Comparison of ENCODE assay signal across 14 cellular contexts in the genomic region with DNA sequence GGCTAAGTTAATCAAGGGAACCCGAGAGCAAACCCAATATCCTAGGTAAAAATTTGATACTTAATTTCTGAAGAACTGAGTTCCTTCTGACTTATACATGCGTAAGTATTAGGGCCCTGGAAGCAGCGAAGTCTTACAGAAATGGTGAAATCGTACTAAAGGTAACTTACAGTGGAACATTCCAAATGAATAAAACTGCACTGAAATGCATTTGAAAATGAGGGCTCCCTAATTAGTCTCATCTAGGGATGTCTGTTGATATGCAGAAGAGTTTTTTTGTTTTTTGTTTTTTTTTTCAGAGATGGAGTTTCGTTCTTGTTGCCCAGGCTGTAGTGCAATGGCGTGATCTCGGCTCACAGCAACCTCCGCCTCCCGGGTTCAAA. TPM values are rescaled to one million over a fixed set of nuclear protein-coding genes. Genes with fewer than 3 reads are reported as not detected.
DNase-seq lines count a peak whose midpoint lies in the region; ATAC-seq, FAIRE-seq and TF ChIP-seq lines count a peak whose summit lies in the region.
"Had no signal": no experiment of that assay in that cellular context is flagged by ENCODE, and none has a peak within 500 bp of the region (broad histone marks: within the 10 kb centered on the region; RNA-seq: fewer than 3 reads in every experiment).

No MANE protein-coding gene starts in this region.

- H3K9me2 ChIP-seq in MM.1S (replicated peaks; ENCODE audit: insufficient read depth, low read length), result no peaks in the 10 kb centered on the region

- SMC1A ChIA-PET in GM12878 (lab: Charles Lee; ENCODE audit: uncharacterized antibody, unreplicated experiment), result interaction anchor here (0.8 to 3.9 kb wide), 7 partner anchors 11 to 211 kb away, joined by 3 to 27 read pairs (median 4); partner anchors contain the start of genes ANP32B and NANS

- H3K4me1 ChIP-seq in MM.1S (ENCODE audit: low read length) (peaks cover 5% of the 10 kb centered on the region), GM12878 (ENCODE audit: control insufficient read depth, insufficient read depth, low read length) (peaks cover 6% of the 10 kb centered on the region; the same call in 1 of the 2 replicates), left lung (peaks cover 0 to 15% of the 10 kb centered on the region in 2 donors)

- H3K4me3 Mint-ChIP-seq in activated naive CD4-positive, alpha-beta T cell treated with anti-CD3 and anti-CD28 coated beads for 36 hours, result peak overlapping the region; percentile 84
- H3K4me3 Mint-ChIP-seq in stimulated activated naive B cell treated with anti-CD40 and anti-IgM and Interleukin-4, amounts not matched to agents 10 μg/mL and 1 μg/mL and 100 μg/mL, for 72 hours, result peak overlapping the region; percentile 79 to 81

- no peak for TF ChIP-seq CTCF in MM.1S (IDR thresholded peaks at IDR 0.05; ENCODE audit: low read length)
- TF ChIP-seq CTCF in GM12878 (IDR thresholded peaks at IDR 0.05 in 2 of 3, conservative IDR thresholded peaks at IDR 0.05 in 1 of 3; ENCODE audit: control insufficient read depth in 2 of 3, extremely low read depth in 1 of 3, insufficient read depth in 1 of 3, low read depth in 3 of 3, low read length in 3 of 3), result no peak
- no peak for TF ChIP-seq CTCF in left lung (IDR thresholded peaks at IDR 0.05)

- H3K9me3 ChIP-seq in MM.1S (replicated peaks; ENCODE audit: insufficient read depth, low read length), result no peaks in the 10 kb centered on the region
- H3K9me3 ChIP-seq in GM12878 (replicated peaks; ENCODE audit: control insufficient read depth, insufficient read depth, low read length), result peaks cover 5% of the 10 kb centered on the region; the same call in 2 of the 3 replicates
- H3K9me3 ChIP-seq in left lung, result no peaks in the 10 kb centered on the region

- H3K27ac Mint-ChIP-seq in activated naive CD4-positive, alpha-beta T cell treated with anti-CD3 and anti-CD28 coated beads for 36 hours, result peak overlapping the region; percentile 90
- peak overlapping the region; percentile 97 for H3K27ac Mint-ChIP-seq in stimulated activated naive B cell treated with anti-CD40 and anti-IgM and Interleukin-4, amounts not matched to agents 10 μg/mL and 1 μg/mL and 100 μg/mL, for 72 hours
- H3K27ac Mint-ChIP-seq: progenitor cell of endocrine pancreas had no signal

- H3K9me3 Mint-ChIP-seq in activated naive CD4-positive, alpha-beta T cell treated with anti-CD3 and anti-CD28 coated beads for 36 hours, result no peaks in the 10 kb centered on the region
- H3K9me3 Mint-ChIP-seq in stimulated activated naive B cell treated with anti-CD40 and anti-IgM and Interleukin-4, amounts not matched to agents 10 μg/mL and 1 μg/mL and 100 μg/mL, for 72 hours, result peaks cover 7% of the 10 kb centered on the region in 2 donors

- no peak for TF ChIP-seq RAD21 in GM12878 (IDR thresholded peaks at IDR 0.05; ENCODE audit: insufficient read depth, low read depth, low read length)

- RAD21 ChIA-PET in GM12878 (lab: Charles Lee; ENCODE audit: unreplicated experiment), result interaction anchor here (0.8 to 1.3 kb wide), 3 partner anchors 10 to 217 kb away, joined by 3 to 9 read pairs (median 3); partner anchors contain the start of gene NANS

- peaks cover 42% of the 10 kb centered on the region for H3K4me1 Mint-ChIP-seq in activated naive CD4-positive, alpha-beta T cell treated with anti-CD3 and anti-CD28 coated beads for 36 hours (ENCODE audit: low read depth)
- peaks cover 16 to 40% of the 10 kb centered on the region in 2 donors for H3K4me1 Mint-ChIP-seq in stimulated activated naive B cell treated with anti-CD40 and anti-IgM and Interleukin-4, amounts not matched to agents 10 μg/mL and 1 μg/mL and 100 μg/mL, for 72 hours

- H3K4me3 ChIP-seq in MM.1S (ENCODE audit: low read length) (peak overlapping the region; percentile 61), GM12878 (peak overlapping the region; percentile 58), left lung (peak overlapping the region in 1 of 2 donors; percentile 8)

- no TSS peak for BruUV-seq in GM12878 (replicated peaks; lab: Mats Ljungman, UMichigan)

- no peaks in the 10 kb centered on the region for H3K36me3 ChIP-seq in MM.1S (replicated peaks; ENCODE audit: insufficient read depth, low read length)
- no peaks in the 10 kb centered on the region; a peak in 1 of 4 replicates for H3K36me3 ChIP-seq in GM12878 (ENCODE audit: control insufficient read depth in 2 of 2, insufficient read depth in 2 of 2, low read length in 1 of 2)
- no peaks in the 10 kb centered on the region for H3K36me3 ChIP-seq in left lung

- H3K36me3 Mint-ChIP-seq in activated naive CD4-positive, alpha-beta T cell treated with anti-CD3 and anti-CD28 coated beads for 36 hours (ENCODE audit: low read depth), result peaks cover 26% of the 10 kb centered on the region
- peaks cover 25 to 44% of the 10 kb centered on the region in 2 donors for H3K36me3 Mint-ChIP-seq in stimulated activated naive B cell treated with anti-CD40 and anti-IgM and Interleukin-4, amounts not matched to agents 10 μg/mL and 1 μg/mL and 100 μg/mL, for 72 hours

- POLR2A ChIA-PET in GM12878 (lab: Charles Lee), result interaction anchor here (0.6 to 2.3 kb wide), 10 partner anchors 8 to 351 kb away, joined by 3 to 16 read pairs (median 4); partner anchors contain the start of gene NANS

- no peak overlapping the region for H2AFZ ChIP-seq in MM.1S (ENCODE audit: low read length)
- no peak overlapping the region for H2AFZ ChIP-seq in GM12878 (ENCODE audit: control insufficient read depth, low read depth, low read length)

- no peak for DNase-seq in activated naive CD4-positive, alpha-beta T cell treated with anti-CD3 and anti-CD28 coated beads for 36 hours
- no peak for DNase-seq in activated naive CD4-positive, alpha-beta T cell (lab: John Stamatoyannopoulos, UW)
- no peak for DNase-seq in MM.1S
- no peak for DNase-seq in GM12878 (ENCODE audit: low read depth, low spot score)
- DNase-seq in stimulated activated naive B cell treated with anti-CD40 and anti-IgM and Interleukin-4, amounts not matched to agents 10 μg/mL and 1 μg/mL and 100 μg/mL, for 72 hours, result no peak
- DNase-seq in left lung, result no peak
- DNase-seq: activated CD8-positive, alpha-beta memory T cell treated with anti-CD3 and anti-CD28 coated beads, Interleukin-2, amount 50 U/mL, for 4 hours; dorsolateral prefrontal cortex; midbrain; NCI-H1105 had no signal

- H4K20me1 ChIP-seq in MM.1S (ENCODE audit: insufficient read depth, low read length), result no peaks in the 10 kb centered on the region
- no peaks in the 10 kb centered on the region for H4K20me1 ChIP-seq in GM12878 (ENCODE audit: control insufficient read depth, insufficient read depth)

- H3K79me2 ChIP-seq in MM.1S (ENCODE audit: low read length), result peaks cover 27% of the 10 kb centered on the region
- H3K79me2 ChIP-seq in GM12878 (ENCODE audit: control insufficient read depth, insufficient read depth, low read length), result peaks cover 49% of the 10 kb centered on the region

- intact Hi-C loops in activated naive CD4-positive, alpha-beta T cell treated with anti-CD3 and anti-CD28 coated beads for 36 hours (cut with micrococcal nuclease), result no loop called here
- intact Hi-C loops in GM12878 (cut with micrococcal nuclease; ENCODE audit: unreplicated experiment), result no loop called here
- intact Hi-C loops in left lung (cut with DNase I), result no loop called here

- peak overlapping the region; percentile 66; the same call in 1 of the 2 replicates for H3K9ac ChIP-seq in MM.1S (ENCODE audit: low read length)
- H3K9ac ChIP-seq in GM12878 (ENCODE audit: control insufficient read depth, insufficient read depth, low read length), result peak overlapping the region; percentile 77

- H3K4me2 ChIP-seq in MM.1S (ENCODE audit: low read depth, low read length), result peak overlapping the region; percentile 51
- peak overlapping the region; percentile 68 for H3K4me2 ChIP-seq in GM12878 (ENCODE audit: control insufficient read depth, insufficient read depth)

- CTCF ChIA-PET in activated naive CD4-positive, alpha-beta T cell treated with anti-CD3 and anti-CD28 coated beads for 36 hours (lab: Charles Lee), result interaction anchor here (1.0 to 4.3 kb wide), 7 partner anchors 8 to 123 kb away, joined by 3 to 39 read pairs (median 13); partner anchors contain the start of gene NANS
- CTCF ChIA-PET in GM12878 (lab: Yijun Ruan, JAX), result interaction anchor here (0.6 to 4.5 kb wide), 9 partner anchors 8 to 353 kb away, joined by 3 to 29 read pairs (median 5); partner anchors contain the start of genes NANS and TRMO

- no peaks in the 10 kb centered on the region for H3F3A ChIP-seq in MM.1S (ENCODE audit: insufficient read depth, low read length)

- H3K27ac ChIP-seq in MM.1S (ENCODE audit: low read length) (no peak overlapping the region), GM12878 (ENCODE audit: control insufficient read depth, insufficient read depth) (peak overlapping the region; percentile 88), left lung (no peak overlapping the region)
- H3K27ac ChIP-seq: dorsolateral prefrontal cortex, RWPE1 had no signal

- no peaks in the 10 kb centered on the region for H3K27me3 ChIP-seq in MM.1S (replicated peaks; ENCODE audit: insufficient read depth, low read length)
- H3K27me3 ChIP-seq in GM12878 (replicated peaks in 1 of 2; ENCODE audit: control insufficient read depth in 2 of 2, insufficient read depth in 2 of 2, low read length in 1 of 2), result no peaks in the 10 kb centered on the region
- H3K27me3 ChIP-seq in left lung, result no peaks in the 10 kb centered on the region
- H3K27me3 ChIP-seq: dorsolateral prefrontal cortex had no signal

- no peak for FAIRE-seq in GM12878 (lab: Jason Lieb, UNC)

- TF ChIP-seq EP300 in GM12878 (IDR thresholded peaks at IDR 0.05; ENCODE audit: borderline replicate concordance in 1 of 2, control insufficient read depth in 1 of 2, low read depth in 2 of 2, low read length in 2 of 2), result no peak

- no peak for TF ChIP-seq POLR2A in GM12878 (IDR thresholded peaks at IDR 0.05; ENCODE audit: low read depth, low read length)

- H3K27me3 Mint-ChIP-seq in activated naive CD4-positive, alpha-beta T cell treated with anti-CD3 and anti-CD28 coated beads for 36 hours (ENCODE audit: low read depth), result no peaks in the 10 kb centered on the region
- no peaks in the 10 kb centered on the region for H3K27me3 Mint-ChIP-seq in stimulated activated naive B cell treated with anti-CD40 and anti-IgM and Interleukin-4, amounts not matched to agents 10 μg/mL and 1 μg/mL and 100 μg/mL, for 72 hours
- H3K27me3 Mint-ChIP-seq: progenitor cell of endocrine pancreas had no signal

- no peak for ATAC-seq in GM12878
- no peak for ATAC-seq in stimulated activated naive B cell treated with anti-CD40 and anti-IgM and Interleukin-4, amounts not matched to agents 10 μg/mL and 1 μg/mL and 100 μg/mL, for 72 hours (replicated peaks)
- ATAC-seq in left lung, result no peak
- ATAC-seq in GM21423 (IDR thresholded peaks at IDR 0.05; ENCODE audit: unreplicated experiment), result no peak
- ATAC-seq in HG02840 (IDR thresholded peaks at IDR 0.05; ENCODE audit: low FRiP score, unreplicated experiment), result no peak

- in situ Hi-C loops in GM12878 (cut with MboI), result no loop called here

- 29% methylated on average over 9 of the region's 9 CpGs for WGBS in GM12878 (ENCODE audit: insufficient coverage, insufficient replicate concordance, low lambda C conversion rate, missing lambda C conversion rate)

RNA-seq across cellular contexts. Expression of gene NANS, which starts 10.4 kb away (rescaled TPM):
- total RNA-seq in activated naive CD4-positive, alpha-beta T cell treated with anti-CD3 and anti-CD28 coated beads for 36 hours, result 10 to 100 TPM; 46.1 to 51.0 TPM
- 28.4 and 33.0 TPM in 2 replicates for total RNA-seq in GM12878 (2013; cell fraction: nucleolus; rRNA removed)
- total RNA-seq in GM12878 (2014; rRNA removed) (64.8 and 68.3 TPM in 2 replicates), GM12878 (2014; rRNA removed; fragmentation: Illumina TruSeq; extraction: Trizol) (52.3 and 55.5 TPM in 2 replicates), GM12878 (2021) (47.8 and 49.1 TPM in 2 replicates), left lung (10 to 100 TPM; 51.8 to 72.0 TPM)
- polyA plus RNA-seq in GM12878 (2011; ENCODE audit: low read depth), result 55.9 TPM
- polyA plus RNA-seq in GM12878 (2011; rRNA removed) (37.9 and 44.6 TPM in 2 replicates), GM12878 (2014; fragmentation: Illumina TruSeq; extraction: Trizol) (47.8 and 48.8 TPM in 2 replicates), GM12878 (2014; fragmentation: Nextera tagmentation; extraction: Ambion mirVana) (10 to 100 TPM; 21.0 to 26.1 TPM), GM12878 (2014; rRNA removed) (55.6 and 56.5 TPM in 2 replicates), GM12878 (2016; fragmentation: Nextera tagmentation; extraction: Ambion mirVana) (100 to 1,000 TPM; 109 to 126 TPM)
- 51.9 and 54.2 TPM in 2 replicates for polyA plus RNA-seq in GM12878 (2011; cell fraction: cytosol; rRNA removed)
- 23.3 and 29.3 TPM in 2 replicates for polyA plus RNA-seq in GM12878 (2011; cell fraction: nucleus; rRNA removed)
- 56.9 and 74.3 TPM in 2 replicates for polyA plus RNA-seq in GM12878 (2012)
- 31.5 and 44.8 TPM in 2 replicates for polyA minus RNA-seq in GM12878 (2011; rRNA and poly(A)+ RNA removed)
- polyA minus RNA-seq in GM12878 (2011; cell fraction: cytosol; rRNA and poly(A)+ RNA removed), result 9.8 and 10.0 TPM in 2 replicates
- polyA minus RNA-seq in GM12878 (2011; cell fraction: nucleus; rRNA and poly(A)+ RNA removed), result 10.2 and 27.1 TPM in 2 replicates
